In genomic region chr2:88016948-88017779, GRCh38 we compare ENCODE assay signal across 8 cellular contexts. TPM values are rescaled to one million over a fixed set of nuclear protein-coding genes. Genes with fewer than 3 reads are reported as not detected.
DNase-seq lines count a peak whose midpoint lies in the region; ATAC-seq, FAIRE-seq and TF ChIP-seq lines count a peak whose summit lies in the region.

No MANE protein-coding gene starts in this region.

- H3K4me3 ChIP-seq in OCI-LY7 (ENCODE audit: low read depth, low read length, poor library complexity, severe bottlenecking) = peak overlapping the region; percentile 69
- peak overlapping the region; percentile 77 to 91 (median 77) for H3K4me3 ChIP-seq in HepG2 (replicated peaks in 1 of 3; ENCODE audit: insufficient read depth in 1 of 3, low read depth in 2 of 3, low read length in 3 of 3)
- peak overlapping the region; percentile 61 for H3K4me3 ChIP-seq in suprapubic skin

- peak overlapping the region; percentile 93 for H3K9ac ChIP-seq in HepG2 (ENCODE audit: insufficient read depth, low read depth, low read length)

- H3K36me3 Mint-ChIP-seq in central memory CD8-positive, alpha-beta T cell (ENCODE audit: insufficient read depth) = peaks cover 14% of the 10 kb centered on the region

- no peaks in the 10 kb centered on the region; the same call in 1 of the 2 replicates for H3K9me3 ChIP-seq in OCI-LY7 (ENCODE audit: low read length)
- H3K9me3 ChIP-seq in HepG2 (ENCODE audit: low read length) = no peaks in the 10 kb centered on the region
- H3K9me3 ChIP-seq in suprapubic skin = no peaks in the 10 kb centered on the region

- in situ Hi-C loops in G401 (cut with HindIII; ENCODE audit: low sequenced_read_pairs) (no loop called here), HepG2 (cut with HindIII; ENCODE audit: extremely low pct_ligation_motif_present, low pct_unique_long_range_greater_than_20kb) (no loop called here)

- H3K79me2 ChIP-seq in OCI-LY7 (ENCODE audit: insufficient read depth, low read depth, low read length) (no peaks in the 10 kb centered on the region), HepG2 (ENCODE audit: insufficient read depth, low read length) (no peaks in the 10 kb centered on the region)

- CTCF ChIA-PET in OCI-LY7 (lab: Charles Lee; ENCODE audit: unreplicated experiment) = no interaction called here
- CTCF ChIA-PET in HepG2 (lab: Yijun Ruan, JAX; ENCODE audit: low intra/inter-chr PET ratio, low total read pairs) = no interaction called here

- H3K4me1 ChIP-seq in OCI-LY7 (ENCODE audit: insufficient read depth, low read length, poor library complexity, severe bottlenecking) (peaks cover 15% of the 10 kb centered on the region), HepG2 (ENCODE audit: insufficient read depth, low read length) (peaks cover 35% of the 10 kb centered on the region), suprapubic skin (peaks cover 3% of the 10 kb centered on the region)

- no peak for TF ChIP-seq RAD21 in HepG2 (CRISPR knock-in tag; IDR thresholded peaks at IDR 0.05)

- no peak for FAIRE-seq in HepG2 (lab: Jason Lieb, UNC)

- intact Hi-C loops in OCI-LY7 (cut with micrococcal nuclease; ENCODE audit: unreplicated experiment) = loop anchor here (5.0 kb wide), 1 partner anchor 35 kb away; no protein-coding TSS in a partner anchor
- intact Hi-C loops in HepG2 (cut with micrococcal nuclease; ENCODE audit: unreplicated experiment) = loop anchor here (1.0 to 5.0 kb wide), 3 partner anchors 37 to 143 kb away; partner anchors contain the start of gene FABP1

- H3K27me3 ChIP-seq in HepG2 (ENCODE audit: control insufficient read depth in 1 of 2, insufficient read depth in 2 of 2, low read length in 2 of 2) (no peaks in the 10 kb centered on the region; a peak in 1 of 5 replicates), suprapubic skin (no peaks in the 10 kb centered on the region)

- no peaks in the 10 kb centered on the region for H3K9me2 ChIP-seq in OCI-LY7 (ENCODE audit: insufficient read depth, low read length)

- BruUV-seq in OCI-LY7 (replicated peaks; lab: Mats Ljungman, UMichigan) (no TSS peak), HepG2 (replicated peaks; lab: Mats Ljungman, UMichigan) (TSS peak; percentile 67)

- peak overlapping the region; percentile 66 for H3K27ac ChIP-seq in OCI-LY7 (ENCODE audit: low read depth, low read length, poor library complexity, severe bottlenecking)
- H3K27ac ChIP-seq in HepG2 (ENCODE audit: extremely low read length, insufficient read depth, low read length) = peak overlapping the region; percentile 96
- H3K27ac ChIP-seq in suprapubic skin = peak overlapping the region; percentile 77

- no peaks in the 10 kb centered on the region for H3K27me3 Mint-ChIP-seq in central memory CD8-positive, alpha-beta T cell

- peak overlapping the region; percentile 88 for H3K4me3 Mint-ChIP-seq in central memory CD8-positive, alpha-beta T cell

- peak in 1 of 2 experiments; percentile 69; a peak in 2 of 4 replicates for TF ChIP-seq POLR2A in HepG2 (IDR thresholded peaks at IDR 0.05; ENCODE audit: insufficient read depth in 1 of 2, low read depth in 2 of 2, low read length in 2 of 2)
- TF ChIP-seq POLR2A in suprapubic skin (IDR thresholded peaks at IDR 0.05) = no peak

- under 1% methylated on average over 42 of the region's 47 CpGs for WGBS in HepG2 (ENCODE audit: low lambda C conversion rate)
- WGBS in suprapubic skin = 28% methylated on average over 41 of the region's 47 CpGs

- H3K9me3 Mint-ChIP-seq in central memory CD8-positive, alpha-beta T cell = no peaks in the 10 kb centered on the region

- H3K4me2 ChIP-seq in OCI-LY7 (ENCODE audit: low read length) (peak overlapping the region; percentile 68), HepG2 (ENCODE audit: low read depth, low read length) (peak overlapping the region; percentile 95)

- no peaks in the 10 kb centered on the region for H3K36me3 ChIP-seq in OCI-LY7 (ENCODE audit: insufficient read depth, low read length)
- H3K36me3 ChIP-seq in HepG2 (replicated peaks in 1 of 2; ENCODE audit: control insufficient read depth in 1 of 2, insufficient read depth in 2 of 2, low read length in 2 of 2) = no peaks in the 10 kb centered on the region
- H3K36me3 ChIP-seq in suprapubic skin = no peaks in the 10 kb centered on the region

- DNase-seq in G401 (ENCODE audit: low spot score) (peak; percentile 77), OCI-LY7 (ENCODE audit: low spot score) (no peak), HepG2 (ENCODE audit: low spot score) (peak; percentile 75), suprapubic skin (ENCODE audit: low spot score in 2 of 2) (peak in 1 of 2 donors; percentile 72), NCI-H510A (lab: John Stamatoyannopoulos, UW) (no peak)
- no peak for DNase-seq in central memory CD8-positive, alpha-beta T cell (ENCODE audit: low spot score in 2 of 2)

- POLR2A ChIA-PET in OCI-LY7 (lab: Charles Lee) = interaction anchor here (0.8 to 1.4 kb wide), 4 partner anchors 15 to 43 kb away, joined by 3 to 7 read pairs (median 4); no protein-coding TSS in a partner anchor
- POLR2A ChIA-PET in HepG2 (lab: Yijun Ruan, JAX) = interaction anchor here (0.8 to 4.1 kb wide), 13 partner anchors 11 to 1576 kb away, joined by 3 to 35 read pairs (median 13); partner anchors contain the start of genes FABP1 and KDM3A

- ATAC-seq in GM21390 (IDR thresholded peaks at IDR 0.05; ENCODE audit: unreplicated experiment) = peak; percentile 53
- peak; percentile 15 for ATAC-seq in HG03575 (IDR thresholded peaks at IDR 0.05; ENCODE audit: extremely low read depth, insufficient number of reproducible peaks, low FRiP score, unreplicated experiment)
- peak; percentile 68 for ATAC-seq in central memory CD8-positive, alpha-beta T cell (replicated peaks; ENCODE audit: extremely low read depth, poor library complexity, severe bottlenecking)
- peak; percentile 82 for ATAC-seq in HepG2

- TF ChIP-seq EP300 in HepG2 (IDR thresholded peaks at IDR 0.05; ENCODE audit: low read depth in 2 of 2, low read length in 2 of 2) (no peak), HepG2 (CRISPR knock-in tag; IDR thresholded peaks at IDR 0.05; ENCODE audit: borderline replicate concordance) (no peak), suprapubic skin (IDR thresholded peaks at IDR 0.05) (no peak)

- H2AFZ ChIP-seq in OCI-LY7 (ENCODE audit: low read length) (peak overlapping the region; percentile 62), HepG2 (ENCODE audit: low read length) (peak overlapping the region; percentile 68)

- TF ChIP-seq CTCF in OCI-LY7 (conservative IDR thresholded peaks at IDR 0.05; ENCODE audit: low read length) (peak; percentile 42), HepG2 (CRISPR knock-in tag; IDR thresholded peaks at IDR 0.05) (no peak; the same call in 1 of the 2 replicates), suprapubic skin (IDR thresholded peaks at IDR 0.05) (no peak)

- peaks cover 19% of the 10 kb centered on the region for H3K4me1 Mint-ChIP-seq in central memory CD8-positive, alpha-beta T cell

- peak overlapping the region; percentile 98 for H3K27ac Mint-ChIP-seq in central memory CD8-positive, alpha-beta T cell (ENCODE audit: low read depth)

- no peaks in the 10 kb centered on the region for H4K20me1 ChIP-seq in OCI-LY7 (ENCODE audit: insufficient read depth, low read length)
- no peaks in the 10 kb centered on the region for H4K20me1 ChIP-seq in HepG2 (ENCODE audit: insufficient read depth, low read length)

RNA-seq across cellular contexts. Expression of gene RNU2-63P, which starts 0.8 kb away (rescaled TPM):
- total RNA-seq in G401 (2014; rRNA removed; shearing (Covaris generic)) = not detected in 2 replicates
- 97.4 and 246 TPM in 2 replicates for total RNA-seq in OCI-LY7 (2014; rRNA removed; shearing (Covaris generic))
- 4.8 and 17.9 TPM in 2 replicates for total RNA-seq in OCI-LY7 (2022)
- 6.8 TPM in 1 of 2 replicates, not detected in the other for total RNA-seq in HepG2 (2016; rRNA removed; fragmentation: Illumina TruSeq; extraction: Trizol)
- total RNA-seq in HepG2 (2016; cell fraction: cytosol; rRNA removed; fragmentation: Illumina TruSeq; extraction: Trizol; ENCODE audit: low read depth) = 22.1 and 60.3 TPM in 2 replicates
- 7.0 and 7.1 TPM in 2 replicates for total RNA-seq in HepG2 (2016; cell fraction: insoluble cytoplasmic fraction; rRNA removed; fragmentation: Illumina TruSeq; extraction: Trizol)
- total RNA-seq in HepG2 (2016; cell fraction: membrane; rRNA removed; fragmentation: Illumina TruSeq; extraction: Trizol) = 20.1 and 22.2 TPM in 2 replicates
- total RNA-seq in HepG2 (2016; cell fraction: nucleus; rRNA removed; fragmentation: Illumina TruSeq; extraction: Trizol) = 18.2 and 36.2 TPM in 2 replicates
- polyA plus RNA-seq in HepG2 (2011; rRNA removed) = not detected in 2 replicates
- not detected in 2 replicates for polyA plus RNA-seq in HepG2 (2011; cell fraction: cytosol; rRNA removed)
- polyA plus RNA-seq in HepG2 (2011; cell fraction: nucleus; rRNA removed) = not detected in 2 replicates
- polyA plus RNA-seq in HepG2 (2012) = not detected in 2 replicates
- polyA plus RNA-seq in HepG2 (2016; cell fraction: cytosol; fragmentation: Illumina TruSeq; extraction: Trizol; ENCODE audit: low read depth) = 4.6 and 8.5 TPM in 2 replicates
- polyA plus RNA-seq in HepG2 (2016; cell fraction: insoluble cytoplasmic fraction; fragmentation: Illumina TruSeq; extraction: Trizol; ENCODE audit: low read depth) = not detected in 2 replicates
- polyA plus RNA-seq in HepG2 (2016; cell fraction: membrane; fragmentation: Illumina TruSeq; extraction: Trizol; ENCODE audit: low read depth) = 3.4 TPM in 1 of 2 replicates, not detected in the other
- polyA plus RNA-seq in HepG2 (2016; cell fraction: nucleus; fragmentation: Illumina TruSeq; extraction: Trizol; ENCODE audit: insufficient read depth, low read depth) = not detected in 2 replicates
- 19.6 and 124 TPM in 2 replicates for polyA minus RNA-seq in HepG2 (2011; rRNA and poly(A)+ RNA removed; ENCODE audit: low replicate concordance)
- 51.7 and 87.1 TPM in 2 replicates for polyA minus RNA-seq in HepG2 (2011; cell fraction: cytosol; rRNA and poly(A)+ RNA removed)
- polyA minus RNA-seq in HepG2 (2011; cell fraction: nucleus; rRNA and poly(A)+ RNA removed) = 22.3 and 66.6 TPM in 2 replicates
- total RNA-seq in suprapubic skin = not detected

RNA-seq across cellular contexts. Expression of gene KRCC1, which starts 38.4 kb away (rescaled TPM):
- 16.4 and 19.6 TPM in 2 replicates for total RNA-seq in G401 (2014; rRNA removed; shearing (Covaris generic))
- total RNA-seq in OCI-LY7 (2014; rRNA removed; shearing (Covaris generic)) = 18.7 and 22.1 TPM in 2 replicates
- 26.6 and 31.7 TPM in 2 replicates for total RNA-seq in OCI-LY7 (2022)
- total RNA-seq in HepG2 (2016; rRNA removed; fragmentation: Illumina TruSeq; extraction: Trizol) = 6.5 and 10.0 TPM in 2 replicates
- total RNA-seq in HepG2 (2016; cell fraction: cytosol; rRNA removed; fragmentation: Illumina TruSeq; extraction: Trizol; ENCODE audit: low read depth) = 3.4 and 3.8 TPM in 2 replicates
- total RNA-seq in HepG2 (2016; cell fraction: insoluble cytoplasmic fraction; rRNA removed; fragmentation: Illumina TruSeq; extraction: Trizol) = 7.2 and 9.3 TPM in 2 replicates
- 8.5 and 9.0 TPM in 2 replicates for total RNA-seq in HepG2 (2016; cell fraction: membrane; rRNA removed; fragmentation: Illumina TruSeq; extraction: Trizol)
- 4.0 and 4.4 TPM in 2 replicates for total RNA-seq in HepG2 (2016; cell fraction: nucleus; rRNA removed; fragmentation: Illumina TruSeq; extraction: Trizol)
- polyA plus RNA-seq in HepG2 (2011; rRNA removed) = 5.3 and 7.7 TPM in 2 replicates
- 2.4 and 3.9 TPM in 2 replicates for polyA plus RNA-seq in HepG2 (2011; cell fraction: cytosol; rRNA removed)
- 1.0 and 2.0 TPM in 2 replicates for polyA plus RNA-seq in HepG2 (2011; cell fraction: nucleus; rRNA removed)
- 5.8 and 7.1 TPM in 2 replicates for polyA plus RNA-seq in HepG2 (2012)
- 4.2 and 4.5 TPM in 2 replicates for polyA plus RNA-seq in HepG2 (2016; cell fraction: cytosol; fragmentation: Illumina TruSeq; extraction: Trizol; ENCODE audit: low read depth)
- polyA plus RNA-seq in HepG2 (2016; cell fraction: insoluble cytoplasmic fraction; fragmentation: Illumina TruSeq; extraction: Trizol; ENCODE audit: low read depth) = 10.6 and 10.9 TPM in 2 replicates
- polyA plus RNA-seq in HepG2 (2016; cell fraction: membrane; fragmentation: Illumina TruSeq; extraction: Trizol; ENCODE audit: low read depth) = 7.2 and 7.3 TPM in 2 replicates
- polyA plus RNA-seq in HepG2 (2016; cell fraction: nucleus; fragmentation: Illumina TruSeq; extraction: Trizol; ENCODE audit: insufficient read depth, low read depth) = 7.5 and 7.9 TPM in 2 replicates
- 0.80 and 1.4 TPM in 2 replicates for polyA minus RNA-seq in HepG2 (2011; rRNA and poly(A)+ RNA removed; ENCODE audit: low replicate concordance)
- 2.3 and 2.6 TPM in 2 replicates for polyA minus RNA-seq in HepG2 (2011; cell fraction: cytosol; rRNA and poly(A)+ RNA removed)
- 2.2 and 2.4 TPM in 2 replicates for polyA minus RNA-seq in HepG2 (2011; cell fraction: nucleus; rRNA and poly(A)+ RNA removed)
- 10 to 100 TPM; 12.9 to 22.1 (median 17.9) TPM for total RNA-seq in suprapubic skin

RNA-seq across cellular contexts. Expression of gene SMYD1, which starts 50.5 kb away (rescaled TPM):
- not detected in 2 replicates for total RNA-seq in G401 (2014; rRNA removed; shearing (Covaris generic))
- not detected in 2 replicates for total RNA-seq in OCI-LY7 (2014; rRNA removed; shearing (Covaris generic))
- not detected in 2 replicates for total RNA-seq in OCI-LY7 (2022)
- not detected in 2 replicates for total RNA-seq in HepG2 (2016; rRNA removed; fragmentation: Illumina TruSeq; extraction: Trizol)
- total RNA-seq in HepG2 (2016; cell fraction: cytosol; rRNA removed; fragmentation: Illumina TruSeq; extraction: Trizol; ENCODE audit: low read depth) = not detected in 2 replicates
- not detected in 2 replicates for total RNA-seq in HepG2 (2016; cell fraction: insoluble cytoplasmic fraction; rRNA removed; fragmentation: Illumina TruSeq; extraction: Trizol)
- not detected in 2 replicates for total RNA-seq in HepG2 (2016; cell fraction: membrane; rRNA removed; fragmentation: Illumina TruSeq; extraction: Trizol)
- not detected in 2 replicates for total RNA-seq in HepG2 (2016; cell fraction: nucleus; rRNA removed; fragmentation: Illumina TruSeq; extraction: Trizol)
- not detected in 2 replicates for polyA plus RNA-seq in HepG2 (2011; rRNA removed)
- not detected in 2 replicates for polyA plus RNA-seq in HepG2 (2011; cell fraction: cytosol; rRNA removed)
- polyA plus RNA-seq in HepG2 (2011; cell fraction: nucleus; rRNA removed) = not detected in 2 replicates
- polyA plus RNA-seq in HepG2 (2012) = not detected in 2 replicates
- polyA plus RNA-seq in HepG2 (2016; cell fraction: cytosol; fragmentation: Illumina TruSeq; extraction: Trizol; ENCODE audit: low read depth) = not detected in 2 replicates
- polyA plus RNA-seq in HepG2 (2016; cell fraction: insoluble cytoplasmic fraction; fragmentation: Illumina TruSeq; extraction: Trizol; ENCODE audit: low read depth) = not detected in 2 replicates
- not detected in 2 replicates for polyA plus RNA-seq in HepG2 (2016; cell fraction: membrane; fragmentation: Illumina TruSeq; extraction: Trizol; ENCODE audit: low read depth)
- not detected in 2 replicates for polyA plus RNA-seq in HepG2 (2016; cell fraction: nucleus; fragmentation: Illumina TruSeq; extraction: Trizol; ENCODE audit: insufficient read depth, low read depth)
- not detected in 2 replicates for polyA minus RNA-seq in HepG2 (2011; rRNA and poly(A)+ RNA removed; ENCODE audit: low replicate concordance)
- polyA minus RNA-seq in HepG2 (2011; cell fraction: cytosol; rRNA and poly(A)+ RNA removed) = not detected in 2 replicates
- polyA minus RNA-seq in HepG2 (2011; cell fraction: nucleus; rRNA and poly(A)+ RNA removed) = not detected in 2 replicates
- total RNA-seq in suprapubic skin = not detected

Comparison
In these comparisons a context has a peak if more than half of its experiments do, and no peak if none do; other contexts are left out.
1. DNase-seq: peak in G401 (single experiment) and HepG2 (single experiment); none in OCI-LY7 (single experiment), central memory CD8-positive, alpha-beta T cell (0 of 2) and NCI-H510A (single experiment).
2. ATAC-seq: peak in every context shown above with its lines; median percentile 82 in HepG2; 68 in central memory CD8-positive, alpha-beta T cell; 53 in GM21390; 15 in HG03575.
3. Peak in every context shown above with its lines, with median percentiles within 50 percentile points of each other: H3K27ac ChIP-seq and H3K4me3 ChIP-seq.